Comparison of ENCODE assay signal across 9 cellular contexts in the genomic region with DNA sequence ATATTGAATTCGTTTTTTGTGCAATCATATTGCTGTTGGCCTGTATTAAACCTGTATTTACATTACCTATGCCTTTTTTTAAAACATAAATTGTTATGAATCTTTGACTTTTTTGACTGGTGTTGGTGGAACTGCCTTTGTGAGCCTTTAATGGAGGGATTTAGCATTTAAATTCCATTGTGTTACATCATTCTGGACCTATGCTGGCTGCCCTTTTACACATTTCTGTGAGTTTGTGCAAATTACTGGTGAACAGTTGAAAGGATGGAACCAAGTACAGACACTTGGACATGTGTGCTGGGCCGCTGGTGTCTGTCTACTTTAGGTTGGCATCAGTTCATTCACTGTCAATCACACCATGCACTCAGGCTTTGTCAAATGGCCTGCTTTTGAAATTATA. TPM values are rescaled to one million over a fixed set of nuclear protein-coding genes. Genes with fewer than 3 reads are reported as not detected.
DNase-seq lines count a peak whose midpoint lies in the region; ATAC-seq, FAIRE-seq and TF ChIP-seq lines count a peak whose summit lies in the region.
"Had no signal": no experiment of that assay in that cellular context is flagged by ENCODE, and none has a peak within 500 bp of the region (broad histone marks: within the 10 kb centered on the region; RNA-seq: fewer than 3 reads in every experiment).

No MANE protein-coding gene starts in this region.

- peaks cover 59% of the 10 kb centered on the region for H3K36me3 Mint-ChIP-seq in activated naive CD4-positive, alpha-beta T cell treated with anti-CD3 and anti-CD28 coated beads, Interleukin-2, amount 10 ng/mL, durations not matched to agents 7 days and 5 days
- peaks cover 0 to 6% of the 10 kb centered on the region in 2 donors for H3K36me3 Mint-ChIP-seq in activated naive CD4-positive, alpha-beta T cell treated with anti-CD3 and anti-CD28 coated beads, Interleukin-2, amount 50 U/mL, for 72 hours

- H3K4me1 ChIP-seq in mesodermal cell (ENCODE audit: control insufficient read depth, insufficient read depth, low read length, poor library complexity, severe bottlenecking): peaks cover 17% of the 10 kb centered on the region
- peaks cover 44 to 78% (median 61%) of the 10 kb centered on the region in 4 donors for H3K4me1 ChIP-seq in upper lobe of left lung

- peaks cover 1% of the 10 kb centered on the region for H3K36me3 ChIP-seq in bronchial epithelial cell (ENCODE audit: control insufficient read depth, insufficient read depth, low read length)
- peaks cover 30% of the 10 kb centered on the region for H3K36me3 ChIP-seq in mesodermal cell (ENCODE audit: control insufficient read depth, insufficient read depth, low read length)
- peaks cover 0 to 4% (median 0%) of the 10 kb centered on the region in 4 donors for H3K36me3 ChIP-seq in upper lobe of left lung

- CTCF ChIA-PET in activated naive CD4-positive, alpha-beta T cell treated with anti-CD3 and anti-CD28 coated beads, Interleukin-2, amount 10 ng/mL, durations not matched to agents 7 days and 5 days (lab: Charles Lee): interaction anchor here (1.3 kb wide), 1 partner anchor 323 kb away, joined by 3 read pairs; no protein-coding TSS in a partner anchor

- no peak for FAIRE-seq in bronchial epithelial cell (lab: Jason Lieb, UNC)
- FAIRE-seq: TTC549 had no signal

- no peak for ATAC-seq in activated naive CD4-positive, alpha-beta T cell treated with anti-CD3 and anti-CD28 coated beads, Interleukin-2, amount 50 U/mL, for 72 hours
- no peak for ATAC-seq in upper lobe of left lung (ENCODE audit: low FRiP score in 2 of 2)

- H3K27me3 Mint-ChIP-seq in activated naive CD4-positive, alpha-beta T cell treated with anti-CD3 and anti-CD28 coated beads, Interleukin-2, amount 10 ng/mL, durations not matched to agents 7 days and 5 days: peaks cover 7% of the 10 kb centered on the region

- H3K4me1 Mint-ChIP-seq in activated naive CD4-positive, alpha-beta T cell treated with anti-CD3 and anti-CD28 coated beads, Interleukin-2, amount 10 ng/mL, durations not matched to agents 7 days and 5 days: peaks cover 71% of the 10 kb centered on the region

- H3K27me3 ChIP-seq in bronchial epithelial cell (ENCODE audit: control insufficient read depth, insufficient read depth, low read length) (no peaks in the 10 kb centered on the region), upper lobe of left lung (no peaks in the 10 kb centered on the region)

- no peak for TF ChIP-seq EP300 in upper lobe of left lung (IDR thresholded peaks at IDR 0.05)

- WGBS in mesodermal cell (ENCODE audit: insufficient coverage in 2 of 2), 2 experiments: no CpG with 5 or more reads among the region's 2 CpGs
- WGBS in upper lobe of left lung, 2 donors: 51 to 58% methylated on average over 2 of the region's 2 CpGs

- H3K4me3 ChIP-seq in bronchial epithelial cell (ENCODE audit: low read depth, low read length) (peak overlapping the region; percentile 72), mesodermal cell (ENCODE audit: extremely low read depth, insufficient read depth, low read length, poor library complexity, severe bottlenecking) (peak overlapping the region; percentile 75), upper lobe of left lung (peak overlapping the region; percentile 88 to 99 (median 96))

- no peak for TF ChIP-seq CTCF in bronchial epithelial cell (IDR thresholded peaks at IDR 0.05; ENCODE audit: insufficient read depth, low read length, severe bottlenecking)
- no peak for TF ChIP-seq CTCF in upper lobe of left lung (IDR thresholded peaks at IDR 0.05)

- no peaks in the 10 kb centered on the region for H3K9me3 ChIP-seq in mesodermal cell (ENCODE audit: control insufficient read depth, low read length)
- H3K9me3 ChIP-seq in upper lobe of left lung: no peaks in the 10 kb centered on the region

- no peak for TF ChIP-seq POLR2A in upper lobe of left lung (IDR thresholded peaks at IDR 0.05)

- H3K4me3 Mint-ChIP-seq in activated naive CD4-positive, alpha-beta T cell treated with anti-CD3 and anti-CD28 coated beads, Interleukin-2, amount 10 ng/mL, durations not matched to agents 7 days and 5 days: peak overlapping the region; percentile 83

- H3K9me3 Mint-ChIP-seq in activated naive CD4-positive, alpha-beta T cell treated with anti-CD3 and anti-CD28 coated beads, Interleukin-2, amount 10 ng/mL, durations not matched to agents 7 days and 5 days: no peaks in the 10 kb centered on the region
- no peaks in the 10 kb centered on the region for H3K9me3 Mint-ChIP-seq in activated naive CD4-positive, alpha-beta T cell treated with anti-CD3 and anti-CD28 coated beads, Interleukin-2, amount 50 U/mL, for 72 hours

- DNase-seq in activated naive CD4-positive, alpha-beta T cell treated with anti-CD3 and anti-CD28 coated beads, Interleukin-2, amount 10 ng/mL, durations not matched to agents 7 days and 5 days: no peak
- no peak for DNase-seq in activated naive CD4-positive, alpha-beta T cell treated with anti-CD3 and anti-CD28 coated beads, Interleukin-2, amount 50 U/mL, for 72 hours (ENCODE audit: low spot score in 2 of 2)
- DNase-seq in bronchial epithelial cell (ENCODE audit: low read depth): no peak
- DNase-seq in upper lobe of left lung: no peak
- DNase-seq in GOT3 (lab: John Stamatoyannopoulos, UW): no peak
- no peak for DNase-seq in globus pallidus (ENCODE audit: low spot score)
- no peak for DNase-seq in effector CD8-positive, alpha-beta T cell (lab: John Stamatoyannopoulos, UW)

- peak overlapping the region; percentile 78 for H3K27ac ChIP-seq in mesodermal cell (ENCODE audit: low read depth, low read length, severe bottlenecking)
- H3K27ac ChIP-seq in upper lobe of left lung: peak overlapping the region; percentile 65 to 98 (median 96)

- no peak overlapping the region for H3K27ac Mint-ChIP-seq in activated naive CD4-positive, alpha-beta T cell treated with anti-CD3 and anti-CD28 coated beads, Interleukin-2, amount 10 ng/mL, durations not matched to agents 7 days and 5 days
- peak overlapping the region in 1 of 2 donors; percentile 5 for H3K27ac Mint-ChIP-seq in activated naive CD4-positive, alpha-beta T cell treated with anti-CD3 and anti-CD28 coated beads, Interleukin-2, amount 50 U/mL, for 72 hours

RNA-seq across cellular contexts. Expression of a gene that starts 3.4 kb away (rescaled TPM):
- total RNA-seq in activated naive CD4-positive, alpha-beta T cell treated with anti-CD3 and anti-CD28 coated beads, Interleukin-2, amount 50 U/mL, for 72 hours: 1 to 10 TPM; 3.8 to 4.6 TPM
- total RNA-seq in bronchial epithelial cell: 25.8 and 42.1 TPM in 2 replicates
- 17.7 TPM for polyA plus RNA-seq in mesodermal cell (2013, experiment 1 of 2)
- 16.9 TPM for polyA plus RNA-seq in mesodermal cell (2013, experiment 2 of 2)
- total RNA-seq in upper lobe of left lung: 10 to 100 TPM; 22.4 to 50.2 (median 43.3) TPM
